In the genomic region with DNA sequence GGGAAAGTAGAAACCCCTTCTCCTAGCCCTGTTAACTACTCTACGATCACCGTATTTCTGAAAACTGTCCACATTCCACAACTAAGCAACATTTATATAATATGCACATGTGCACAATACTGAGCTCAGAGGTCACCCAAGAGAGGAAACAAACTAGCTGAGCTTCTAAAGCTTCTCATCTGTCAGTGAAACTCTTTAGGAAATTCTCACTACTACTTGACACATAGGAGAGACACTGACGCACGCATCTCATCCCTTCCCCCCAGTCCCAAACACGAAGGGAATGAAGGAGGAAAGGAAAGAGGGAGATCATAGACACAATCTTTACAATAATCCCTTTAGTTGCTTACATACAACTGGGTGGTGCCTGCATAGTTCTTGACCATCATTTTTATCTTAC, we compare ENCODE assay signal across 17 cellular contexts. TPM values are rescaled to one million over a fixed set of nuclear protein-coding genes. Genes with fewer than 3 reads are reported as not detected.
DNase-seq lines count a peak whose midpoint lies in the region; ATAC-seq and TF ChIP-seq lines count a peak whose summit lies in the region.
"Had no signal": no experiment of that assay in that cellular context is flagged by ENCODE, and none has a peak within 500 bp of the region (broad histone marks: within the 10 kb centered on the region; RNA-seq: fewer than 3 reads in every experiment).

No MANE protein-coding gene starts in this region.

- H3K4me1 ChIP-seq in hepatocyte (ENCODE audit: insufficient read depth), result no peaks in the 10 kb centered on the region
- H3K4me1 ChIP-seq: colonic mucosa, thyroid gland had no signal

- 46% methylated on average over 5 of the region's 5 CpGs for WGBS in hepatocyte (ENCODE audit: low lambda C conversion rate, missing lambda C conversion rate)

- no peak overlapping the region for H3K4me2 ChIP-seq in hepatocyte

- no peaks in the 10 kb centered on the region for H3K36me3 ChIP-seq in hepatocyte (replicated peaks; ENCODE audit: insufficient read depth, low read depth)

- no peaks in the 10 kb centered on the region for H3K9me3 ChIP-seq in hepatocyte (ENCODE audit: low read depth)
- H3K9me3 ChIP-seq: colonic mucosa, thyroid gland had no signal

- H3K79me2 ChIP-seq in hepatocyte, result no peaks in the 10 kb centered on the region

- H3K27ac ChIP-seq in hepatocyte, result peak overlapping the region; percentile 18
- H3K27ac ChIP-seq: colonic mucosa, SK-N-MC had no signal

- no peaks in the 10 kb centered on the region for H3K9me2 ChIP-seq in hepatocyte (replicated peaks; ENCODE audit: insufficient read depth)

- H2AFZ ChIP-seq in hepatocyte, result no peak overlapping the region

- peak; percentile 54 for DNase-seq in AG10803 (ENCODE audit: low read depth)
- DNase-seq in choroid plexus epithelial cell (ENCODE audit: low read depth), result peak; percentile 85
- DNase-seq in hepatocyte (ENCODE audit: low spot score), result no peak
- DNase-seq in sciatic nerve (ENCODE audit: low spot score), result no peak
- DNase-seq in NK-92 (lab: John Stamatoyannopoulos, UW; ENCODE audit: unreplicated experiment), result no peak
- DNase-seq: activated CD4-positive, alpha-beta T cell treated with anti-CD3 and anti-CD28 coated beads, Interleukin-2, amount 50 U/mL, for 4 hours; amniotic stem cell; CD4-positive, alpha-beta T cell; colonic mucosa; NCI-H524 treated with DMSO at 0.1 percent for 48 hours; posterior cingulate gyrus; stimulated activated CD4-positive, alpha-beta T cell treated with anti-CD3 and anti-CD28 coated beads, Interleukin-2, amount 100 ng/mL, for 24 hours; thyroid gland had no signal

- ATAC-seq in sciatic nerve (peak; percentile 67), GM21528 (IDR thresholded peaks at IDR 0.05; ENCODE audit: low FRiP score, unreplicated experiment) (no peak), GM18520 (IDR thresholded peaks at IDR 0.05; ENCODE audit: unreplicated experiment) (no peak), HG02759 (IDR thresholded peaks at IDR 0.05; ENCODE audit: unreplicated experiment) (no peak)

- intact Hi-C loops in sciatic nerve (cut with DNase I), result no loop called here

- no peak for TF ChIP-seq CTCF in AG10803 (conservative IDR thresholded peaks at IDR 0.05; ENCODE audit: low read length)
- TF ChIP-seq CTCF in choroid plexus epithelial cell (conservative IDR thresholded peaks at IDR 0.05; ENCODE audit: low read depth, low read length), result no peak
- TF ChIP-seq CTCF in hepatocyte (IDR thresholded peaks at IDR 0.05; ENCODE audit: poor library complexity), result no peak

- no peaks in the 10 kb centered on the region for H4K20me1 ChIP-seq in hepatocyte (ENCODE audit: insufficient read depth, poor library complexity, severe bottlenecking)

- no peaks in the 10 kb centered on the region for H3K27me3 ChIP-seq in hepatocyte
- H3K27me3 ChIP-seq: colonic mucosa, thyroid gland had no signal

- H3K4me3 ChIP-seq in AG10803 (ENCODE audit: low read length), result no peak overlapping the region
- no peak overlapping the region for H3K4me3 ChIP-seq in choroid plexus epithelial cell (ENCODE audit: low read depth, low read length)
- no peak overlapping the region for H3K4me3 ChIP-seq in hepatocyte
- H3K4me3 ChIP-seq: colonic mucosa, SK-N-MC, thyroid gland had no signal

RNA-seq across cellular contexts. Expression of a gene that starts 56.3 kb away (rescaled TPM):
- total RNA-seq in hepatocyte (18.3 and 19.3 TPM in 2 replicates), sciatic nerve (61.5 TPM)
- 24.4 and 28.3 TPM in 2 replicates for polyA plus RNA-seq in hepatocyte

Comparison
In these comparisons a context has a peak if more than half of its experiments do, and no peak if none do; other contexts are left out.
1. DNase-seq: peak in AG10803 (single experiment) and choroid plexus epithelial cell (single experiment); none in hepatocyte (single experiment), sciatic nerve (single experiment) and NK-92 (single experiment).